In the genomic region with DNA sequence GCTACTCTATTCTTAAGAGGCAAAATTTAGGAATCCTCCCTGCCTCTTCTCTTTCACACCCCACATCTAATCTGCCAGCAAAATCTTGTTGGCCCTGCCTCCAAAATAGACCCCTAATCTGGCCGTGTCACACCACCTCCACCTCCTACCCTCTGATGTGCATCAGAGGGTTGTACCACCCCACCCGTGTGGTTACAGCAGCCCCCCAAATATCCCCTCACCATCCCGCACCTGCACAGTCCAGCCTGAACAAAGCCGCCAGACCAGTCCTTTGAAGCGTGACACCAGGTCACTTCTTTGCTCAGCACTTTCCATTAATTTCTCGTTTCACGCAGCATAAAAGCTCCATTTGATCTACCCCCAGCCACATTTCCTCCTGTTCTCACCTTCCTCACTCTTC, we compare ENCODE assay signal across 8 cellular contexts. TPM values are rescaled to one million over a fixed set of nuclear protein-coding genes. Genes with fewer than 3 reads are reported as not detected.
A peak's percentile ranks its signal among the peaks of the same experiment; 100 is the strongest.
DNase-seq lines count a peak whose midpoint lies in the region; ATAC-seq and TF ChIP-seq lines count a peak whose summit lies in the region.

No MANE protein-coding gene starts in this region.

- H3K36me3 Mint-ChIP-seq in T-helper 1 cell treated with Interleukin-12 subunit alpha and Interleukin-12 subunit beta and Interleukin-4 antibody, amounts not matched to agents 30 μg/mL and 1 μg/mL, for 36 hours (ENCODE audit: low read depth), result peaks cover 7% of the 10 kb centered on the region
- peaks cover 29% of the 10 kb centered on the region for H3K36me3 Mint-ChIP-seq in activated CD8-positive, alpha-beta T cell treated with anti-CD3 and anti-CD28 coated beads for 36 hours (ENCODE audit: low read depth)
- H3K36me3 Mint-ChIP-seq in immature natural killer cell, result no peaks in the 10 kb centered on the region
- peaks cover 7% of the 10 kb centered on the region for H3K36me3 Mint-ChIP-seq in stimulated activated effector memory CD8-positive, alpha-beta T cell treated with anti-CD3 and anti-CD28 coated beads, Interleukin-12 subunit alpha, Interleukin-12 subunit beta, amount 100 ng/mL, for 72 hours

- H3K9me3 Mint-ChIP-seq in T-helper 1 cell treated with Interleukin-12 subunit alpha and Interleukin-12 subunit beta and Interleukin-4 antibody, amounts not matched to agents 30 μg/mL and 1 μg/mL, for 36 hours, result no peaks in the 10 kb centered on the region
- H3K9me3 Mint-ChIP-seq in activated CD8-positive, alpha-beta T cell treated with anti-CD3 and anti-CD28 coated beads for 36 hours, result no peaks in the 10 kb centered on the region
- no peaks in the 10 kb centered on the region for H3K9me3 Mint-ChIP-seq in immature natural killer cell
- no peaks in the 10 kb centered on the region for H3K9me3 Mint-ChIP-seq in stimulated activated effector memory CD8-positive, alpha-beta T cell treated with anti-CD3 and anti-CD28 coated beads, Interleukin-12 subunit alpha, Interleukin-12 subunit beta, amount 100 ng/mL, for 72 hours

- H3K4me1 Mint-ChIP-seq in T-helper 1 cell treated with Interleukin-12 subunit alpha and Interleukin-12 subunit beta and Interleukin-4 antibody, amounts not matched to agents 30 μg/mL and 1 μg/mL, for 36 hours (ENCODE audit: low read depth), result peaks cover 31% of the 10 kb centered on the region
- H3K4me1 Mint-ChIP-seq in activated CD8-positive, alpha-beta T cell treated with anti-CD3 and anti-CD28 coated beads for 36 hours (ENCODE audit: low read depth), result peaks cover 43% of the 10 kb centered on the region
- peaks cover 48 to 50% of the 10 kb centered on the region in 2 donors for H3K4me1 Mint-ChIP-seq in immature natural killer cell
- peaks cover 49% of the 10 kb centered on the region for H3K4me1 Mint-ChIP-seq in stimulated activated effector memory CD8-positive, alpha-beta T cell treated with anti-CD3 and anti-CD28 coated beads, Interleukin-12 subunit alpha, Interleukin-12 subunit beta, amount 100 ng/mL, for 72 hours

- DNase-seq in T-helper 1 cell (no peak), immature natural killer cell (no peak), NCI-H1436 (lab: John Stamatoyannopoulos, UW) (no peak)
- DNase-seq in activated CD8-positive, alpha-beta T cell treated with anti-CD3 and anti-CD28 coated beads for 36 hours, result no peak
- DNase-seq in stimulated activated effector memory CD8-positive, alpha-beta T cell treated with anti-CD3 and anti-CD28 coated beads, Interleukin-12 subunit alpha, Interleukin-12 subunit beta, amount 100 ng/mL, for 72 hours (ENCODE audit: low spot score in 2 of 2), result no peak
- no peak for DNase-seq in stimulated activated CD4-positive, alpha-beta T cell treated with anti-CD3 and anti-CD28 coated beads, Interleukin-4, amount 100 ng/mL, for 24 hours

- no peak for TF ChIP-seq CTCF in activated CD8-positive, alpha-beta T cell treated with anti-CD3 and anti-CD28 coated beads for 36 hours (IDR thresholded peaks at IDR 0.05)

- intact Hi-C loops in activated CD8-positive, alpha-beta T cell treated with anti-CD3 and anti-CD28 coated beads for 36 hours (cut with micrococcal nuclease), result no loop called here

- peaks cover 13% of the 10 kb centered on the region for H3K27me3 Mint-ChIP-seq in T-helper 1 cell treated with Interleukin-12 subunit alpha and Interleukin-12 subunit beta and Interleukin-4 antibody, amounts not matched to agents 30 μg/mL and 1 μg/mL, for 36 hours (ENCODE audit: low read depth)
- no peaks in the 10 kb centered on the region for H3K27me3 Mint-ChIP-seq in activated CD8-positive, alpha-beta T cell treated with anti-CD3 and anti-CD28 coated beads for 36 hours
- H3K27me3 Mint-ChIP-seq in immature natural killer cell (ENCODE audit: low read depth in 3 of 3), result peaks cover 0 to 18% (median 12%) of the 10 kb centered on the region in 3 donors

- CTCF ChIA-PET in activated CD8-positive, alpha-beta T cell treated with anti-CD3 and anti-CD28 coated beads for 36 hours (lab: Charles Lee), result interaction anchor here (1.2 kb wide), 1 partner anchor 40 kb away, joined by 3 read pairs; no protein-coding TSS in a partner anchor

- POLR2A ChIA-PET in activated CD8-positive, alpha-beta T cell treated with anti-CD3 and anti-CD28 coated beads for 36 hours (lab: Charles Lee), result interaction anchor here (1.1 kb wide), 1 partner anchor 13 kb away, joined by 3 read pairs; no protein-coding TSS in a partner anchor

- ATAC-seq in activated CD8-positive, alpha-beta T cell treated with anti-CD3 and anti-CD28 coated beads for 36 hours, result no peak
- no peak for ATAC-seq in stimulated activated effector memory CD8-positive, alpha-beta T cell treated with anti-CD3 and anti-CD28 coated beads, Interleukin-12 subunit alpha, Interleukin-12 subunit beta, amount 100 ng/mL, for 72 hours
- no peak for ATAC-seq in HG03025 (IDR thresholded peaks at IDR 0.05; ENCODE audit: low FRiP score, unreplicated experiment)

- H3K27ac Mint-ChIP-seq in T-helper 1 cell treated with Interleukin-12 subunit alpha and Interleukin-12 subunit beta and Interleukin-4 antibody, amounts not matched to agents 30 μg/mL and 1 μg/mL, for 36 hours, result peak overlapping the region; percentile 53
- H3K27ac Mint-ChIP-seq in activated CD8-positive, alpha-beta T cell treated with anti-CD3 and anti-CD28 coated beads for 36 hours, result peak overlapping the region; percentile 40
- peak overlapping the region; percentile 56 to 93 (median 83) for H3K27ac Mint-ChIP-seq in immature natural killer cell
- H3K27ac Mint-ChIP-seq in stimulated activated effector memory CD8-positive, alpha-beta T cell treated with anti-CD3 and anti-CD28 coated beads, Interleukin-12 subunit alpha, Interleukin-12 subunit beta, amount 100 ng/mL, for 72 hours, result peak overlapping the region; percentile 95

- peak overlapping the region; percentile 77 for H3K4me3 Mint-ChIP-seq in T-helper 1 cell treated with Interleukin-12 subunit alpha and Interleukin-12 subunit beta and Interleukin-4 antibody, amounts not matched to agents 30 μg/mL and 1 μg/mL, for 36 hours
- H3K4me3 Mint-ChIP-seq in activated CD8-positive, alpha-beta T cell treated with anti-CD3 and anti-CD28 coated beads for 36 hours, result peak overlapping the region; percentile 95
- peak overlapping the region; percentile 69 to 91 (median 79) for H3K4me3 Mint-ChIP-seq in immature natural killer cell
- H3K4me3 Mint-ChIP-seq in stimulated activated effector memory CD8-positive, alpha-beta T cell treated with anti-CD3 and anti-CD28 coated beads, Interleukin-12 subunit alpha, Interleukin-12 subunit beta, amount 100 ng/mL, for 72 hours, result peak overlapping the region; percentile 87

RNA-seq across cellular contexts. Expression of gene XPNPEP1, which starts 0.8 kb away (rescaled TPM):
- total RNA-seq in activated CD8-positive, alpha-beta T cell treated with anti-CD3 and anti-CD28 coated beads for 36 hours, result 10 to 100 TPM; 96.5 to 97.0 TPM
- polyA plus RNA-seq in immature natural killer cell, result 10 to 100 TPM; 36.4 to 71.7 (median 57.7) TPM

Comparison
In these comparisons a context has a peak if more than half of its experiments do, and no peak if none do; other contexts are left out.
1. H3K27ac Mint-ChIP-seq: peak in every context shown above with its lines; median percentile 95 in stimulated activated effector memory CD8-positive, alpha-beta T cell treated with anti-CD3 and anti-CD28 coated beads, Interleukin-12 subunit alpha, Interleukin-12 subunit beta, amount 100 ng/mL, for 72 hours; 83 in immature natural killer cell; 53 in T-helper 1 cell treated with Interleukin-12 subunit alpha and Interleukin-12 subunit beta and Interleukin-4 antibody, amounts not matched to agents 30 μg/mL and 1 μg/mL, for 36 hours; 40 in activated CD8-positive, alpha-beta T cell treated with anti-CD3 and anti-CD28 coated beads for 36 hours.